19 cellular contexts compared by ENCODE assay signal in the genomic region with DNA sequence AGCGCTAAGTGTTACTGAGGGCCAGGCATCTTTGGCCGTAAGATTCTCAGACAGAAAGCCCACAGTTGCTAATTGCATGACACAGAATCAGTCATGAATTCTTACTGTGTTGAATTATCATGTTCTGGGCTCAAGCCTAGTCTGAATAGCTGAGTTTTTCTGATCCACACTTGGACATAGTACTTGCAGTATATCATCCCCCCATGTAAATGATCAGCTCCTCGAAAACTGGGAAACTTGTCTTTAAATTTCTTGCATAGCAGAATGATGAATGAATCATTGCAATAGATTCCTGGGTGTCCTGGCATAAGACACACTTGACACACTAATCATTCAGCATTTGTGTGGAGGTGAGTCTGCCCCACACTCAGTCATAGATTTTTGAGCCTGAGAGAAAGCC. TPM values are rescaled to one million over a fixed set of nuclear protein-coding genes. Genes with fewer than 3 reads are reported as not detected.
A peak's percentile ranks its signal among the peaks of the same experiment; 100 is the strongest.
DNase-seq lines count a peak whose midpoint lies in the region; ATAC-seq and TF ChIP-seq lines count a peak whose summit lies in the region.
"Had no signal": no experiment of that assay in that cellular context is flagged by ENCODE, and none has a peak within 500 bp of the region (broad histone marks: within the 10 kb centered on the region; RNA-seq: fewer than 3 reads in every experiment).

No MANE protein-coding gene starts in this region.

- CTCF ChIA-PET in activated B cell treated with CpG ODN at 0.5 μM for 24 hours (lab: Charles Lee), result no interaction called here

- no peaks in the 10 kb centered on the region for H3K9me3 ChIP-seq in left ventricle myocardium inferior (replicated peaks)
- H3K9me3 ChIP-seq in subcutaneous abdominal adipose tissue (ENCODE audit: control insufficient read depth in 5 of 5, low read length in 5 of 5), result no peaks in the 10 kb centered on the region
- H3K9me3 ChIP-seq: adrenal gland, BE2C, gastroesophageal sphincter had no signal

- peak overlapping the region; percentile 99 for H3K27ac ChIP-seq in left ventricle myocardium inferior (replicated peaks)
- peak overlapping the region; percentile 48 for H3K27ac ChIP-seq in subcutaneous abdominal adipose tissue (ENCODE audit: low read depth, low read length)
- H3K27ac ChIP-seq: adrenal gland, parathyroid adenoma, PC-9 had no signal

- no peak overlapping the region for H3K27ac Mint-ChIP-seq in activated B cell treated with CpG ODN at 0.5 μM for 24 hours
- no peak overlapping the region for H3K27ac Mint-ChIP-seq in stimulated activated naive B cell treated with anti-CD40 and anti-IgM and Interleukin-4, amounts not matched to agents 10 μg/mL and 1 μg/mL and 100 μg/mL, for 72 hours

- peak overlapping the region; percentile 93 for H3K4me3 Mint-ChIP-seq in activated B cell treated with CpG ODN at 0.5 μM for 24 hours
- H3K4me3 Mint-ChIP-seq in stimulated activated naive B cell treated with anti-CD40 and anti-IgM and Interleukin-4, amounts not matched to agents 10 μg/mL and 1 μg/mL and 100 μg/mL, for 72 hours, result no peak overlapping the region

- H3K36me3 Mint-ChIP-seq in activated B cell treated with CpG ODN at 0.5 μM for 24 hours (ENCODE audit: low read depth), result peaks cover 14% of the 10 kb centered on the region
- H3K36me3 Mint-ChIP-seq in stimulated activated naive B cell treated with anti-CD40 and anti-IgM and Interleukin-4, amounts not matched to agents 10 μg/mL and 1 μg/mL and 100 μg/mL, for 72 hours, result peaks cover 4 to 22% of the 10 kb centered on the region in 2 donors

- DNase-seq in left ventricle myocardium inferior, result no peak
- DNase-seq in cardiac septum (ENCODE audit: low spot score), result no peak
- no peak for DNase-seq in activated B cell treated with CpG ODN at 0.5 μM for 24 hours
- DNase-seq in kidney tubule cell (ENCODE audit: low spot score), result peak; percentile 91
- no peak for DNase-seq in SKM-1 treated with dmso at 0.1 percent for 144 hours (lab: John Stamatoyannopoulos, UW; ENCODE audit: unreplicated experiment)
- DNase-seq in stimulated activated naive B cell treated with anti-CD40 and anti-IgM and Interleukin-4, amounts not matched to agents 10 μg/mL and 1 μg/mL and 100 μg/mL, for 72 hours, result no peak
- DNase-seq: adrenal gland; BE2C; IMR-90; NCI-H1105 treated with DMSO at 0.1 percent for 48 hours; NCI-H446 treated with DMSO at 0.1 percent for 48 hours; PC-9; stimulated activated CD4-positive, alpha-beta T cell treated with anti-CD3 and anti-CD28 coated beads, Interleukin-2, amount 100 ng/mL, for 48 hours; stimulated activated naive CD4-positive, alpha-beta T cell; T-helper 9 cell had no signal

- H3K36me3 ChIP-seq in left ventricle myocardium inferior (no peaks in the 10 kb centered on the region), subcutaneous abdominal adipose tissue (ENCODE audit: control insufficient read depth in 5 of 5, insufficient read depth in 5 of 5, low read length in 5 of 5) (no peaks in the 10 kb centered on the region)
- H3K36me3 ChIP-seq: adrenal gland, BE2C had no signal

- H3K27me3 ChIP-seq in left ventricle myocardium inferior (ENCODE audit: low read depth) (no peaks in the 10 kb centered on the region), subcutaneous abdominal adipose tissue (ENCODE audit: control insufficient read depth in 5 of 5, insufficient read depth in 4 of 5, low read length in 5 of 5) (no peaks in the 10 kb centered on the region)
- H3K27me3 ChIP-seq: adrenal gland, BE2C, gastroesophageal sphincter had no signal

- H3K4me3 ChIP-seq in left ventricle myocardium inferior, result peak overlapping the region; percentile 90
- no peak overlapping the region for H3K4me3 ChIP-seq in subcutaneous abdominal adipose tissue (ENCODE audit: low read depth in 1 of 5, low read length in 5 of 5)
- H3K4me3 ChIP-seq: adrenal gland, PC-9 had no signal

- peaks cover 75% of the 10 kb centered on the region for H3K4me1 ChIP-seq in left ventricle myocardium inferior
- peaks cover 2 to 49% (median 42%) of the 10 kb centered on the region in 5 donors for H3K4me1 ChIP-seq in subcutaneous abdominal adipose tissue (ENCODE audit: control insufficient read depth in 5 of 5, insufficient read depth in 5 of 5, low read length in 5 of 5)
- H3K4me1 ChIP-seq: BE2C had no signal

- no peaks in the 10 kb centered on the region for H3K9me3 Mint-ChIP-seq in activated B cell treated with CpG ODN at 0.5 μM for 24 hours
- H3K9me3 Mint-ChIP-seq in stimulated activated naive B cell treated with anti-CD40 and anti-IgM and Interleukin-4, amounts not matched to agents 10 μg/mL and 1 μg/mL and 100 μg/mL, for 72 hours, result no peaks in the 10 kb centered on the region

- POLR2A ChIA-PET in activated B cell treated with CpG ODN at 0.5 μM for 24 hours (lab: Charles Lee), result no interaction called here

- peak overlapping the region in 2 of 5 donors; percentile 2 to 41 for H3K9ac ChIP-seq in subcutaneous abdominal adipose tissue (ENCODE audit: low read length in 5 of 5)
- H3K9ac ChIP-seq: parathyroid adenoma had no signal

- H3K4me1 Mint-ChIP-seq in activated B cell treated with CpG ODN at 0.5 μM for 24 hours, result peaks cover 28% of the 10 kb centered on the region
- peaks cover 19 to 38% of the 10 kb centered on the region in 2 donors for H3K4me1 Mint-ChIP-seq in stimulated activated naive B cell treated with anti-CD40 and anti-IgM and Interleukin-4, amounts not matched to agents 10 μg/mL and 1 μg/mL and 100 μg/mL, for 72 hours

- intact Hi-C loops in left ventricle myocardium inferior (cut with micrococcal nuclease) (no loop called here), cardiac septum (cut with DNase I) (no loop called here), activated B cell treated with CpG ODN at 0.5 μM for 24 hours (cut with micrococcal nuclease) (no loop called here)

- peaks cover 3% of the 10 kb centered on the region for H3K27me3 Mint-ChIP-seq in activated B cell treated with CpG ODN at 0.5 μM for 24 hours
- H3K27me3 Mint-ChIP-seq in stimulated activated naive B cell treated with anti-CD40 and anti-IgM and Interleukin-4, amounts not matched to agents 10 μg/mL and 1 μg/mL and 100 μg/mL, for 72 hours, result peaks cover 10% of the 10 kb centered on the region in 2 donors

- TF ChIP-seq CTCF in left ventricle myocardium inferior (IDR thresholded peaks at IDR 0.05; ENCODE audit: borderline replicate concordance) (no peak), activated B cell treated with CpG ODN at 0.5 μM for 24 hours (IDR thresholded peaks at IDR 0.05) (no peak)

- ATAC-seq in activated B cell treated with CpG ODN at 0.5 μM for 24 hours (ENCODE audit: low read depth) (no peak), GM21619 (IDR thresholded peaks at IDR 0.05; ENCODE audit: unreplicated experiment) (no peak)
- ATAC-seq in stimulated activated naive B cell treated with anti-CD40 and anti-IgM and Interleukin-4, amounts not matched to agents 10 μg/mL and 1 μg/mL and 100 μg/mL, for 72 hours (replicated peaks), result no peak
- ATAC-seq: gastroesophageal sphincter had no signal

RNA-seq across cellular contexts. Expression of gene MLYCD, which starts 2.2 kb away (rescaled TPM):
- total RNA-seq in left ventricle myocardium inferior, result 50.4 TPM
- total RNA-seq in cardiac septum, result 20.1 TPM
- 8.7 and 10.8 TPM in 2 replicates for total RNA-seq in activated B cell treated with CpG ODN at 0.5 μM for 24 hours

RNA-seq across cellular contexts. Expression of gene OSGIN1, which starts 51.9 kb away (rescaled TPM):
- 12.5 TPM for total RNA-seq in left ventricle myocardium inferior
- 12.6 TPM for total RNA-seq in cardiac septum
- total RNA-seq in activated B cell treated with CpG ODN at 0.5 μM for 24 hours, result 1.6 TPM in 2 replicates
